9 cellular contexts compared by ENCODE assay signal in the genomic region with DNA sequence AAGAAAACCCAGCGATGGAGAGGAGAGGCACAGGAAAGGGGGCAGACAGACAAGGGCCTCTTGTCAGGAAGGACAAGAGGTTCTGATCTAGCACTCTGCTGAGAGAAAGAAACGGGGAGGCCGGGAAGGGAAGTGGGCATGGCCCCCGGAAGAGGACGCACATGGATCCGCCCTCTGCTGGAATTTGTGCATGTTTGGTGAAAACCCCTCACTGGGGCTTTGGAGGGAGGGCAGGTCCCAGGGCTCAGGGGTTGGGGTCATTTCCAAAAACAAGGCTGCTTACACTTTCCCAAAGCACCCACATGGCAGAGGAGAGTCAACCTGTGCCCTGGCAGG. TPM values are rescaled to one million over a fixed set of nuclear protein-coding genes. Genes with fewer than 3 reads are reported as not detected.
A peak's percentile ranks its signal among the peaks of the same experiment; 100 is the strongest.
DNase-seq lines count a peak whose midpoint lies in the region; ATAC-seq and TF ChIP-seq lines count a peak whose summit lies in the region.
"Had no signal": no experiment of that assay in that cellular context is flagged by ENCODE, and none has a peak within 500 bp of the region (broad histone marks: within the 10 kb centered on the region; RNA-seq: fewer than 3 reads in every experiment).

No MANE protein-coding gene starts in this region.

- TF ChIP-seq CTCF in brain (conservative IDR thresholded peaks at IDR 0.05) (no peak), upper lobe of right lung (IDR thresholded peaks at IDR 0.05) (no peak)

- H3K36me3 ChIP-seq in mesodermal cell (ENCODE audit: control insufficient read depth, insufficient read depth, low read length): peaks cover 18% of the 10 kb centered on the region
- H3K36me3 ChIP-seq in upper lobe of right lung: no peaks in the 10 kb centered on the region

- intact Hi-C loops in Right ventricle myocardium inferior (cut with DNase I): no loop called here
- intact Hi-C loops in Right ventricle myocardium superior (cut with DNase I): no loop called here
- intact Hi-C loops in upper lobe of right lung (cut with DNase I): no loop called here

- DNase-seq in Right ventricle myocardium inferior (ENCODE audit: missing footprints) (peak; percentile 48), Right ventricle myocardium superior (no peak), upper lobe of right lung (no peak), HK-2 (ENCODE audit: unreplicated experiment) (no peak), superior temporal gyrus (ENCODE audit: extremely low spot score) (no peak)
- DNase-seq: amniotic stem cell had no signal

- H3K4me1 ChIP-seq in mesodermal cell (ENCODE audit: control insufficient read depth, insufficient read depth, low read length, poor library complexity, severe bottlenecking) (peaks cover 98% of the 10 kb centered on the region), upper lobe of right lung (peaks cover 79% of the 10 kb centered on the region)

- H3K36me3 Mint-ChIP-seq in brain: no peaks in the 10 kb centered on the region

- ATAC-seq in Right ventricle myocardium inferior (no peak), Right ventricle myocardium superior (ENCODE audit: poor library complexity) (no peak), upper lobe of right lung (no peak), GM19035 (IDR thresholded peaks at IDR 0.05; ENCODE audit: unreplicated experiment) (no peak)

- H3K27ac ChIP-seq in mesodermal cell (ENCODE audit: low read depth, low read length, severe bottlenecking) (peak overlapping the region; percentile 95), upper lobe of right lung (peak overlapping the region; percentile 85)

- no peaks in the 10 kb centered on the region for H3K9me3 Mint-ChIP-seq in brain

- no peak overlapping the region for H3K4me3 ChIP-seq in mesodermal cell (ENCODE audit: extremely low read depth, insufficient read depth, low read length, poor library complexity, severe bottlenecking)
- H3K4me3 ChIP-seq in upper lobe of right lung: no peak overlapping the region

- H3K27me3 ChIP-seq in upper lobe of right lung: no peaks in the 10 kb centered on the region

- H3K27ac Mint-ChIP-seq in brain: peak overlapping the region in 3 of 5 experiments; percentile 83 to 98 (median 94)

- no peaks in the 10 kb centered on the region for H3K9me3 ChIP-seq in mesodermal cell (ENCODE audit: control insufficient read depth, low read length)
- H3K9me3 ChIP-seq in upper lobe of right lung: no peaks in the 10 kb centered on the region

- H3K4me3 Mint-ChIP-seq in brain: peak overlapping the region in 1 of 5 experiments; percentile 47

- H3K27me3 Mint-ChIP-seq in brain: no peaks in the 10 kb centered on the region

- H3K4me1 Mint-ChIP-seq in brain: peaks cover 97% of the 10 kb centered on the region

- WGBS in mesodermal cell (ENCODE audit: insufficient coverage in 2 of 2), 2 experiments: 15 to 34% methylated on average over 1 to 6 of the region's 6 CpGs

RNA-seq across cellular contexts. Expression of gene ECE1, which starts 32.4 kb away (rescaled TPM):
- total RNA-seq in Right ventricle myocardium inferior: 49.3 TPM
- 45.3 TPM for total RNA-seq in Right ventricle myocardium superior
- polyA plus RNA-seq in brain (ENCODE audit: insufficient read depth, low read depth, low replicate concordance): 70.1 TPM
- 279 TPM for polyA plus RNA-seq in mesodermal cell (2013, experiment 1 of 2)
- 263 TPM for polyA plus RNA-seq in mesodermal cell (2013, experiment 2 of 2)
- 108 TPM for total RNA-seq in upper lobe of right lung
